In genomic region chr1:86955678-86956077, GRCh38 we compare ENCODE assay signal across 20 cellular contexts. TPM values are rescaled to one million over a fixed set of nuclear protein-coding genes. Genes with fewer than 3 reads are reported as not detected.
DNase-seq lines count a peak whose midpoint lies in the region; ATAC-seq and TF ChIP-seq lines count a peak whose summit lies in the region.
"Had no signal": no experiment of that assay in that cellular context is flagged by ENCODE, and none has a peak within 500 bp of the region (broad histone marks: within the 10 kb centered on the region; RNA-seq: fewer than 3 reads in every experiment).

No MANE protein-coding gene starts in this region.

- peak overlapping the region; percentile 2 for H3K4me2 ChIP-seq in SU-DHL-6 (ENCODE audit: low read depth, low read length, poor library complexity, severe bottlenecking)
- H3K4me2 ChIP-seq: GM23338 had no signal

- peaks cover 14% of the 10 kb centered on the region for H4K20me1 ChIP-seq in SU-DHL-6 (ENCODE audit: low read depth, low read length)

- no peak overlapping the region for H2AFZ ChIP-seq in SU-DHL-6 (ENCODE audit: low read depth, low read length, severe bottlenecking)
- H2AFZ ChIP-seq: GM23338 had no signal

- H3K79me2 ChIP-seq in SU-DHL-6 (ENCODE audit: insufficient read depth, low read length): peaks cover 100% of the 10 kb centered on the region

- TF ChIP-seq CTCF in SU-DHL-6 (IDR thresholded peaks at IDR 0.05; ENCODE audit: insufficient read depth, low read length, poor library complexity, severe bottlenecking): no peak
- TF ChIP-seq CTCF in WTC11 (IDR thresholded peaks at IDR 0.05): no peak
- TF ChIP-seq CTCF in nephron progenitor cell (IDR thresholded peaks at IDR 0.05): no peak
- no peak for TF ChIP-seq CTCF in mucosa of descending colon (IDR thresholded peaks at IDR 0.05)
- no peak for TF ChIP-seq CTCF in ascending aorta (IDR thresholded peaks at IDR 0.05)

- H3K4me1 Mint-ChIP-seq in WTC11 (peaks cover 41% of the 10 kb centered on the region), nephron progenitor cell (peaks cover 15% of the 10 kb centered on the region)
- H3K4me1 Mint-ChIP-seq: CD14-positive monocyte had no signal

- DNase-seq in WTC11 (ENCODE audit: low spot score): no peak
- DNase-seq in nephron progenitor cell: no peak
- DNase-seq in mucosa of descending colon: no peak
- DNase-seq in A172 (ENCODE audit: low spot score): no peak
- no peak for DNase-seq in ascending aorta (ENCODE audit: low spot score in 2 of 2)
- DNase-seq: BE2C; CD4-positive, alpha-beta T cell; CD8-positive, alpha-beta memory T cell; DMS 273 treated with DMSO at 0.1 percent for 48 hours; DMS79; EL; GDM1; H9; HFFc6 had no signal

- 0 out of 2 replicates have a peak overlapping the region, but pooled peaks have one; percentile 5 for H3K27ac Mint-ChIP-seq in WTC11
- H3K27ac Mint-ChIP-seq in nephron progenitor cell: peak overlapping the region; percentile 5
- H3K27ac Mint-ChIP-seq: CD14-positive monocyte; CD4-positive, alpha-beta T cell; GM23338; HFFc6 had no signal

- intact Hi-C loops in mucosa of descending colon (cut with DNase I, micrococcal nuclease) (no loop called here), ascending aorta (cut with DNase I) (no loop called here)

- no peak overlapping the region for H3K9ac ChIP-seq in SU-DHL-6 (ENCODE audit: low read length)

- H3K27me3 Mint-ChIP-seq in WTC11 (ENCODE audit: low read depth): no peaks in the 10 kb centered on the region
- no peaks in the 10 kb centered on the region for H3K27me3 Mint-ChIP-seq in nephron progenitor cell (ENCODE audit: low read depth, poor library complexity)
- H3K27me3 Mint-ChIP-seq: CD4-positive, alpha-beta T cell; CD8-positive, alpha-beta memory T cell had no signal

- peaks cover 10% of the 10 kb centered on the region; the same call in 1 of the 2 replicates for H3F3A ChIP-seq in SU-DHL-6 (ENCODE audit: insufficient read depth)

- peaks cover 8% of the 10 kb centered on the region for H3K9me3 Mint-ChIP-seq in WTC11
- peaks cover 37% of the 10 kb centered on the region for H3K9me3 Mint-ChIP-seq in nephron progenitor cell
- H3K9me3 Mint-ChIP-seq: CD4-positive, alpha-beta T cell; CD8-positive, alpha-beta memory T cell; GM23338; HFFc6 had no signal

- H3K9me3 ChIP-seq in SU-DHL-6 (ENCODE audit: insufficient read depth, low read length) (no peaks in the 10 kb centered on the region), mucosa of descending colon (no peaks in the 10 kb centered on the region), ascending aorta (no peaks in the 10 kb centered on the region)
- H3K9me3 ChIP-seq: BE2C had no signal

- POLR2A ChIA-PET in WTC11 (lab: Charles Lee): interaction anchor here (0.6 kb wide), 1 partner anchor 62 kb away, joined by 6 read pairs; no protein-coding TSS in a partner anchor

- ATAC-seq in WTC11: no peak
- no peak for ATAC-seq in mucosa of descending colon
- ATAC-seq: GM12878, HCT116 had no signal

- H3K4me1 ChIP-seq in mucosa of descending colon (ENCODE audit: low read depth): no peaks in the 10 kb centered on the region
- H3K4me1 ChIP-seq in ascending aorta: no peaks in the 10 kb centered on the region
- H3K4me1 ChIP-seq: BE2C had no signal

- H3K36me3 Mint-ChIP-seq in WTC11: peaks cover 8% of the 10 kb centered on the region
- peaks cover 50% of the 10 kb centered on the region for H3K36me3 Mint-ChIP-seq in nephron progenitor cell (ENCODE audit: low read depth)
- H3K36me3 Mint-ChIP-seq: CD14-positive monocyte; CD8-positive, alpha-beta memory T cell had no signal

- H3K27ac ChIP-seq in SU-DHL-6 (ENCODE audit: low read depth, low read length): peak overlapping the region; percentile 27; the same call in 1 of the 2 replicates
- H3K27ac ChIP-seq in ascending aorta: no peak overlapping the region

- H3K36me3 ChIP-seq in SU-DHL-6 (ENCODE audit: low read length) (peaks cover 9% of the 10 kb centered on the region; the same call in 1 of the 2 replicates), mucosa of descending colon (ENCODE audit: low read depth) (no peaks in the 10 kb centered on the region), ascending aorta (no peaks in the 10 kb centered on the region)
- H3K36me3 ChIP-seq: BE2C had no signal

- no peaks in the 10 kb centered on the region for H3K9me2 ChIP-seq in SU-DHL-6 (replicated peaks; ENCODE audit: insufficient read depth, low read length)

- CTCF ChIA-PET in WTC11 (lab: Charles Lee): interaction anchor here (1.3 kb wide), 1 partner anchor 9 kb away, joined by 5 read pairs; no protein-coding TSS in a partner anchor

- no peak overlapping the region for H3K4me3 Mint-ChIP-seq in WTC11
- H3K4me3 Mint-ChIP-seq in nephron progenitor cell: no peak overlapping the region
- H3K4me3 Mint-ChIP-seq: CD14-positive monocyte; CD4-positive, alpha-beta T cell; CD8-positive, alpha-beta memory T cell; GM23338; H9; HFFc6 had no signal

- H3K4me3 ChIP-seq in SU-DHL-6 (ENCODE audit: insufficient read depth, low read length, poor library complexity, severe bottlenecking): no peak overlapping the region
- H3K4me3 ChIP-seq in mucosa of descending colon: no peak overlapping the region
- no peak overlapping the region for H3K4me3 ChIP-seq in ascending aorta
- H3K4me3 ChIP-seq: BLaER1 treated with 17β-estradiol and CSF1 and Interleukin-3, amounts not matched to agents 10 nM and 100 nM; GM12878; GM23338 had no signal

- no peaks in the 10 kb centered on the region for H3K27me3 ChIP-seq in SU-DHL-6 (ENCODE audit: low read length)
- H3K27me3 ChIP-seq in ascending aorta: no peaks in the 10 kb centered on the region
- H3K27me3 ChIP-seq: BE2C; BLaER1 treated with 17β-estradiol and CSF1 and Interleukin-3, amounts not matched to agents 10 nM and 100 nM had no signal

TF ChIP-seq in WTC11, 78 proteins besides CTCF, POLR2A, EP300 and RAD21:
- TF ChIP-seq, protein P1, sequence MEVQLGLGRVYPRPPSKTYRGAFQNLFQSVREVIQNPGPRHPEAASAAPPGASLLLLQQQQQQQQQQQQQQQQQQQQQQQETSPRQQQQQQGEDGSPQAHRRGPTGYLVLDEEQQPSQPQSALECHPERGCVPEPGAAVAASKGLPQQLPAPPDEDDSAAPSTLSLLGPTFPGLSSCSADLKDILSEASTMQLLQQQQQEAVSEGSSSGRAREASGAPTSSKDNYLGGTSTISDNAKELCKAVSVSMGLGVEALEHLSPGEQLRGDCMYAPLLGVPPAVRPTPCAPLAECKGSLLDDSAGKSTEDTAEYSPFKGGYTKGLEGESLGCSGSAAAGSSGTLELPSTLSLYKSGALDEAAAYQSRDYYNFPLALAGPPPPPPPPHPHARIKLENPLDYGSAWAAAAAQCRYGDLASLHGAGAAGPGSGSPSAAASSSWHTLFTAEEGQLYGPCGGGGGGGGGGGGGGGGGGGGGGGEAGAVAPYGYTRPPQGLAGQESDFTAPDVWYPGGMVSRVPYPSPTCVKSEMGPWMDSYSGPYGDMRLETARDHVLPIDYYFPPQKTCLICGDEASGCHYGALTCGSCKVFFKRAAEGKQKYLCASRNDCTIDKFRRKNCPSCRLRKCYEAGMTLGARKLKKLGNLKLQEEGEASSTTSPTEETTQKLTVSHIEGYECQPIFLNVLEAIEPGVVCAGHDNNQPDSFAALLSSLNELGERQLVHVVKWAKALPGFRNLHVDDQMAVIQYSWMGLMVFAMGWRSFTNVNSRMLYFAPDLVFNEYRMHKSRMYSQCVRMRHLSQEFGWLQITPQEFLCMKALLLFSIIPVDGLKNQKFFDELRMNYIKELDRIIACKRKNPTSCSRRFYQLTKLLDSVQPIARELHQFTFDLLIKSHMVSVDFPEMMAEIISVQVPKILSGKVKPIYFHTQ (CRISPR knock-in tag; IDR thresholded peaks at IDR 0.05): no peak
- TF ChIP-seq, protein P2, sequence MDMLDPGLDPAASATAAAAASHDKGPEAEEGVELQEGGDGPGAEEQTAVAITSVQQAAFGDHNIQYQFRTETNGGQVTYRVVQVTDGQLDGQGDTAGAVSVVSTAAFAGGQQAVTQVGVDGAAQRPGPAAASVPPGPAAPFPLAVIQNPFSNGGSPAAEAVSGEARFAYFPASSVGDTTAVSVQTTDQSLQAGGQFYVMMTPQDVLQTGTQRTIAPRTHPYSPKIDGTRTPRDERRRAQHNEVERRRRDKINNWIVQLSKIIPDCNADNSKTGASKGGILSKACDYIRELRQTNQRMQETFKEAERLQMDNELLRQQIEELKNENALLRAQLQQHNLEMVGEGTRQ (CRISPR knock-in tag; IDR thresholded peaks at IDR 0.05): no peak
- no peak for TF ChIP-seq HMGA2 (CRISPR knock-in tag; IDR thresholded peaks at IDR 0.05)
- no peak for TF ChIP-seq SP1 (CRISPR knock-in tag; conservative IDR thresholded peaks at IDR 0.05)
TF ChIP-seq in WTC11: peak in this region for 0.

RNA-seq across cellular contexts. Expression of gene HS2ST1, which starts 41.2 kb away (rescaled TPM):
- total RNA-seq in WTC11 (2021): 19.0 to 24.7 TPM (median 19.7 TPM) in 3 replicates
- 10 to 100 TPM; 20.9 to 24.5 (median 21.7) TPM for total RNA-seq in mucosa of descending colon
- total RNA-seq in A172 (2014; rRNA removed; shearing (Covaris generic)): 14.8 and 17.6 TPM in 2 replicates
- total RNA-seq in ascending aorta: 15.8 TPM

RNA-seq across cellular contexts. Expression of gene SELENOF, which starts 41.8 kb away (rescaled TPM):
- total RNA-seq in WTC11 (2021) (152 to 156 TPM (median 156 TPM) in 3 replicates), mucosa of descending colon (100 to 1,000 TPM; 138 to 202 (median 191) TPM), ascending aorta (124 TPM)
- 151 and 159 TPM in 2 replicates for total RNA-seq in A172 (2014; rRNA removed; shearing (Covaris generic))
